ENCODE assay signal across 17 cellular contexts in the genomic region with DNA sequence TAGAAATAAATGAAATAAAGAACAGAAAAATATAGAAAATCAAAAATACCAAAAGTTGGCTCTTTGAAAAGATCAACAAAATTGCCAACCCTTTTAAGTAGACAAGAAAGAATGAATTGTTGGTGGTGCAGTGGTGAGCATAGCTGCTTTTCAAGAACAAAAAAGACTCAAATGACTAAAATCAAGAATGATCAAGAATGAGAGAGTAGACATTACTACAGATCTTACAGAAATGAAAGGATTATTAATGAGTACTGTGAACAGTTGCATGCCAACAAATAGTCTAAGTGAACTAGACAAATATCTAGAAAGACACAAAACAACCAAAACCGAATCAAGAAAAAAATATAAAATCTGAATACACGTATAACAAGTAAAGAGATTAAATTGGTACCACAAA. TPM values are rescaled to one million over a fixed set of nuclear protein-coding genes. Genes with fewer than 3 reads are reported as not detected.
DNase-seq lines count a peak whose midpoint lies in the region; ATAC-seq and TF ChIP-seq lines count a peak whose summit lies in the region.
"Had no signal": no experiment of that assay in that cellular context is flagged by ENCODE, and none has a peak within 500 bp of the region (broad histone marks: within the 10 kb centered on the region; RNA-seq: fewer than 3 reads in every experiment).

No MANE protein-coding gene starts in this region.

- peaks cover 2% of the 10 kb centered on the region for H3K9me3 Mint-ChIP-seq in activated CD8-positive, alpha-beta T cell treated with anti-CD3 and anti-CD28 coated beads for 36 hours
- H3K9me3 Mint-ChIP-seq in activated CD8-positive, alpha-beta T cell treated with anti-CD3 and anti-CD28 coated beads, Interleukin-2, amount 10 ng/mL, durations not matched to agents 7 days and 5 days (ENCODE audit: insufficient read depth): peaks cover 16% of the 10 kb centered on the region
- H3K9me3 Mint-ChIP-seq in natural killer cell treated with Interleukin-12 subunit alpha and Interleukin-12 subunit beta and Interleukin-15 and Interleukin-18, amount 100 ng/mL, for 72 hours: peaks cover 3% of the 10 kb centered on the region
- H3K9me3 Mint-ChIP-seq in natural killer cell: no peaks in the 10 kb centered on the region
- H3K9me3 Mint-ChIP-seq in activated T-helper 17 cell treated with anti-CD3 and anti-CD28 coated beads, Interleukin-2, amount 50 U/mL, for 72 hours: no peaks in the 10 kb centered on the region
- H3K9me3 Mint-ChIP-seq in central memory CD8-positive, alpha-beta T cell: no peaks in the 10 kb centered on the region

- no peak for TF ChIP-seq CTCF in activated CD8-positive, alpha-beta T cell treated with anti-CD3 and anti-CD28 coated beads for 36 hours (IDR thresholded peaks at IDR 0.05)
- TF ChIP-seq CTCF in natural killer cell (IDR thresholded peaks at IDR 0.05): no peak

- intact Hi-C loops in activated CD8-positive, alpha-beta T cell treated with anti-CD3 and anti-CD28 coated beads for 36 hours (cut with micrococcal nuclease): no loop called here
- intact Hi-C loops in natural killer cell (cut with micrococcal nuclease): no loop called here

- no peak overlapping the region for H3K4me3 Mint-ChIP-seq in activated CD8-positive, alpha-beta T cell treated with anti-CD3 and anti-CD28 coated beads for 36 hours
- no peak overlapping the region for H3K4me3 Mint-ChIP-seq in activated CD8-positive, alpha-beta T cell treated with anti-CD3 and anti-CD28 coated beads, Interleukin-2, amount 10 ng/mL, durations not matched to agents 7 days and 5 days
- no peak overlapping the region for H3K4me3 Mint-ChIP-seq in natural killer cell treated with Interleukin-12 subunit alpha and Interleukin-12 subunit beta and Interleukin-15 and Interleukin-18, amount 100 ng/mL, for 72 hours
- H3K4me3 Mint-ChIP-seq in natural killer cell: no peak overlapping the region
- H3K4me3 Mint-ChIP-seq in activated T-helper 17 cell treated with anti-CD3 and anti-CD28 coated beads, Interleukin-2, amount 50 U/mL, for 72 hours: no peak overlapping the region
- no peak overlapping the region for H3K4me3 Mint-ChIP-seq in central memory CD8-positive, alpha-beta T cell
- H3K4me3 Mint-ChIP-seq: CD4-positive, alpha-beta memory T cell had no signal

- peaks cover 29% of the 10 kb centered on the region for H3K36me3 Mint-ChIP-seq in activated CD8-positive, alpha-beta T cell treated with anti-CD3 and anti-CD28 coated beads for 36 hours (ENCODE audit: low read depth)
- peaks cover 32% of the 10 kb centered on the region for H3K36me3 Mint-ChIP-seq in activated CD8-positive, alpha-beta T cell treated with anti-CD3 and anti-CD28 coated beads, Interleukin-2, amount 10 ng/mL, durations not matched to agents 7 days and 5 days (ENCODE audit: low read depth)
- H3K36me3 Mint-ChIP-seq in natural killer cell treated with Interleukin-12 subunit alpha and Interleukin-12 subunit beta and Interleukin-15 and Interleukin-18, amount 100 ng/mL, for 72 hours: peaks cover 16% of the 10 kb centered on the region
- H3K36me3 Mint-ChIP-seq in natural killer cell: no peaks in the 10 kb centered on the region
- H3K36me3 Mint-ChIP-seq in activated T-helper 17 cell treated with anti-CD3 and anti-CD28 coated beads, Interleukin-2, amount 50 U/mL, for 72 hours (ENCODE audit: low read depth): peaks cover 30% of the 10 kb centered on the region
- peaks cover 2% of the 10 kb centered on the region for H3K36me3 Mint-ChIP-seq in central memory CD8-positive, alpha-beta T cell (ENCODE audit: insufficient read depth)

- H3K4me1 Mint-ChIP-seq in activated CD8-positive, alpha-beta T cell treated with anti-CD3 and anti-CD28 coated beads for 36 hours (ENCODE audit: low read depth): peaks cover 9% of the 10 kb centered on the region
- H3K4me1 Mint-ChIP-seq in activated CD8-positive, alpha-beta T cell treated with anti-CD3 and anti-CD28 coated beads, Interleukin-2, amount 10 ng/mL, durations not matched to agents 7 days and 5 days (ENCODE audit: low read depth): no peaks in the 10 kb centered on the region
- peaks cover 40 to 43% of the 10 kb centered on the region in 2 donors for H3K4me1 Mint-ChIP-seq in natural killer cell treated with Interleukin-12 subunit alpha and Interleukin-12 subunit beta and Interleukin-15 and Interleukin-18, amount 100 ng/mL, for 72 hours (ENCODE audit: low read depth in 2 of 2)
- H3K4me1 Mint-ChIP-seq in natural killer cell: peaks cover 0 to 5% of the 10 kb centered on the region in 2 donors
- H3K4me1 Mint-ChIP-seq in activated T-helper 17 cell treated with anti-CD3 and anti-CD28 coated beads, Interleukin-2, amount 50 U/mL, for 72 hours: peaks cover 8% of the 10 kb centered on the region
- H3K4me1 Mint-ChIP-seq in central memory CD8-positive, alpha-beta T cell: peaks cover 14% of the 10 kb centered on the region

- POLR2A ChIA-PET in activated CD8-positive, alpha-beta T cell treated with anti-CD3 and anti-CD28 coated beads for 36 hours (lab: Charles Lee): no interaction called here
- POLR2A ChIA-PET in activated CD8-positive, alpha-beta T cell treated with anti-CD3 and anti-CD28 coated beads, Interleukin-2, amount 10 ng/mL, durations not matched to agents 7 days and 5 days (lab: Charles Lee): interaction anchor here (1.0 kb wide), 1 partner anchor 53 kb away, joined by 3 read pairs; no protein-coding TSS in a partner anchor

- peak; percentile 30 for ATAC-seq in activated CD8-positive, alpha-beta T cell treated with anti-CD3 and anti-CD28 coated beads for 36 hours
- no peak for ATAC-seq in activated CD8-positive, alpha-beta T cell treated with anti-CD3 and anti-CD28 coated beads, Interleukin-2, amount 10 ng/mL, durations not matched to agents 7 days and 5 days
- ATAC-seq in natural killer cell treated with Interleukin-12 subunit alpha and Interleukin-12 subunit beta and Interleukin-15 and Interleukin-18, amount 100 ng/mL, for 72 hours: peak in 1 of 2 donors; percentile 76
- ATAC-seq in natural killer cell: no peak
- ATAC-seq in activated T-helper 17 cell treated with anti-CD3 and anti-CD28 coated beads, Interleukin-2, amount 50 U/mL, for 72 hours (replicated peaks): peak; percentile 74
- ATAC-seq in central memory CD8-positive, alpha-beta T cell (replicated peaks; ENCODE audit: extremely low read depth, poor library complexity, severe bottlenecking): no peak
- no peak for ATAC-seq in GM18861 (IDR thresholded peaks at IDR 0.05; ENCODE audit: unreplicated experiment)

- H3K27me3 Mint-ChIP-seq in activated CD8-positive, alpha-beta T cell treated with anti-CD3 and anti-CD28 coated beads for 36 hours: no peaks in the 10 kb centered on the region
- H3K27me3 Mint-ChIP-seq in activated CD8-positive, alpha-beta T cell treated with anti-CD3 and anti-CD28 coated beads, Interleukin-2, amount 10 ng/mL, durations not matched to agents 7 days and 5 days (ENCODE audit: low read depth): no peaks in the 10 kb centered on the region
- no peaks in the 10 kb centered on the region for H3K27me3 Mint-ChIP-seq in natural killer cell treated with Interleukin-12 subunit alpha and Interleukin-12 subunit beta and Interleukin-15 and Interleukin-18, amount 100 ng/mL, for 72 hours
- no peaks in the 10 kb centered on the region for H3K27me3 Mint-ChIP-seq in natural killer cell (ENCODE audit: low read depth in 2 of 2)
- H3K27me3 Mint-ChIP-seq in activated T-helper 17 cell treated with anti-CD3 and anti-CD28 coated beads, Interleukin-2, amount 50 U/mL, for 72 hours: no peaks in the 10 kb centered on the region
- no peaks in the 10 kb centered on the region for H3K27me3 Mint-ChIP-seq in central memory CD8-positive, alpha-beta T cell
- H3K27me3 Mint-ChIP-seq: CD4-positive, alpha-beta memory T cell had no signal

- CTCF ChIA-PET in activated CD8-positive, alpha-beta T cell treated with anti-CD3 and anti-CD28 coated beads for 36 hours (lab: Charles Lee): no interaction called here
- CTCF ChIA-PET in activated CD8-positive, alpha-beta T cell treated with anti-CD3 and anti-CD28 coated beads, Interleukin-2, amount 10 ng/mL, durations not matched to agents 7 days and 5 days (lab: Charles Lee): no interaction called here

- H3K27ac Mint-ChIP-seq in activated CD8-positive, alpha-beta T cell treated with anti-CD3 and anti-CD28 coated beads for 36 hours: no peak overlapping the region
- no peak overlapping the region for H3K27ac Mint-ChIP-seq in activated CD8-positive, alpha-beta T cell treated with anti-CD3 and anti-CD28 coated beads, Interleukin-2, amount 10 ng/mL, durations not matched to agents 7 days and 5 days
- peak overlapping the region; percentile 30 to 44 for H3K27ac Mint-ChIP-seq in natural killer cell treated with Interleukin-12 subunit alpha and Interleukin-12 subunit beta and Interleukin-15 and Interleukin-18, amount 100 ng/mL, for 72 hours
- no peak overlapping the region for H3K27ac Mint-ChIP-seq in natural killer cell
- no peak overlapping the region for H3K27ac Mint-ChIP-seq in activated T-helper 17 cell treated with anti-CD3 and anti-CD28 coated beads, Interleukin-2, amount 50 U/mL, for 72 hours
- H3K27ac Mint-ChIP-seq in central memory CD8-positive, alpha-beta T cell (ENCODE audit: low read depth): peak overlapping the region; percentile 82
- H3K27ac Mint-ChIP-seq: CD4-positive, alpha-beta memory T cell had no signal

- DNase-seq in activated CD8-positive, alpha-beta T cell treated with anti-CD3 and anti-CD28 coated beads for 36 hours: no peak
- DNase-seq in activated CD8-positive, alpha-beta T cell treated with anti-CD3 and anti-CD28 coated beads, Interleukin-2, amount 10 ng/mL, durations not matched to agents 7 days and 5 days: no peak
- DNase-seq in natural killer cell treated with Interleukin-12 subunit alpha and Interleukin-12 subunit beta and Interleukin-15 and Interleukin-18, amount 100 ng/mL, for 72 hours (ENCODE audit: low spot score): no peak
- DNase-seq in natural killer cell (no peak), GM19238 (ENCODE audit: insufficient read length, low spot score) (no peak)
- no peak for DNase-seq in central memory CD8-positive, alpha-beta T cell (ENCODE audit: low spot score in 2 of 2)
- DNase-seq: C1 segment of cervical spinal cord; Calu3; CD4-positive, alpha-beta memory T cell; COR-L47; DMS53; DMS79 treated with DMSO at 0.1 percent for 48 hours; GF-D8; H7; HCEC 1CT had no signal

RNA-seq across cellular contexts. Expression of a gene that starts 53.9 kb away (rescaled TPM):
- total RNA-seq in activated CD8-positive, alpha-beta T cell treated with anti-CD3 and anti-CD28 coated beads for 36 hours: 10 to 100 TPM; 25.7 to 26.6 TPM
- 10 to 100 TPM; 25.5 to 25.7 TPM for total RNA-seq in activated CD8-positive, alpha-beta T cell treated with anti-CD3 and anti-CD28 coated beads, Interleukin-2, amount 10 ng/mL, durations not matched to agents 7 days and 5 days
- total RNA-seq in natural killer cell treated with Interleukin-12 subunit alpha and Interleukin-12 subunit beta and Interleukin-15 and Interleukin-18, amount 100 ng/mL, for 72 hours: 10 to 100 TPM; 35.3 to 39.0 TPM
- 10 to 100 TPM; 38.3 to 46.0 (median 41.5) TPM for total RNA-seq in natural killer cell
- 10 to 100 TPM; 23.8 to 38.2 TPM for total RNA-seq in activated T-helper 17 cell treated with anti-CD3 and anti-CD28 coated beads, Interleukin-2, amount 50 U/mL, for 72 hours

Comparison
In these comparisons a context has a peak if more than half of its experiments do, and no peak if none do; other contexts are left out.
1. ATAC-seq: peak in activated CD8-positive, alpha-beta T cell treated with anti-CD3 and anti-CD28 coated beads for 36 hours (single experiment) and activated T-helper 17 cell treated with anti-CD3 and anti-CD28 coated beads, Interleukin-2, amount 50 U/mL, for 72 hours (single experiment); none in activated CD8-positive, alpha-beta T cell treated with anti-CD3 and anti-CD28 coated beads, Interleukin-2, amount 10 ng/mL, durations not matched to agents 7 days and 5 days (single experiment), natural killer cell (0 of 3), central memory CD8-positive, alpha-beta T cell (single experiment) and GM18861 (single experiment).
2. H3K27ac Mint-ChIP-seq: peak in natural killer cell treated with Interleukin-12 subunit alpha and Interleukin-12 subunit beta and Interleukin-15 and Interleukin-18, amount 100 ng/mL, for 72 hours (2 of 2) and central memory CD8-positive, alpha-beta T cell (single experiment); none in activated CD8-positive, alpha-beta T cell treated with anti-CD3 and anti-CD28 coated beads for 36 hours (single experiment), activated CD8-positive, alpha-beta T cell treated with anti-CD3 and anti-CD28 coated beads, Interleukin-2, amount 10 ng/mL, durations not matched to agents 7 days and 5 days (single experiment), natural killer cell (0 of 2) and activated T-helper 17 cell treated with anti-CD3 and anti-CD28 coated beads, Interleukin-2, amount 50 U/mL, for 72 hours (single experiment).